In genomic region chr2:101205521-101205998, GRCh38 we compare ENCODE assay signal across 1 cellular context.
TF ChIP-seq lines count a peak whose summit lies in the region.

No MANE protein-coding gene starts in this region.

TF ChIP-seq in HepG2, 621 proteins besides CTCF, POLR2A, EP300 and RAD21 (continues in another document):
- TF ChIP-seq ZNF253 (CRISPR knock-in tag; IDR thresholded peaks at IDR 0.05; ENCODE audit: borderline replicate concordance): no peak
- no peak for TF ChIP-seq ZNF619 (CRISPR knock-in tag; IDR thresholded peaks at IDR 0.05)
- TF ChIP-seq ZNF703 (CRISPR knock-in tag; IDR thresholded peaks at IDR 0.05; ENCODE audit: borderline replicate concordance): no peak
- TF ChIP-seq TCF12 (IDR thresholded peaks at IDR 0.05): no peak
- TF ChIP-seq TCF12 (CRISPR knock-in tag; IDR thresholded peaks at IDR 0.05): no peak
- no peak for TF ChIP-seq ZNF549 (CRISPR knock-in tag; IDR thresholded peaks at IDR 0.05)
- TF ChIP-seq MTA3 (CRISPR knock-in tag; IDR thresholded peaks at IDR 0.05): no peak
- no peak for TF ChIP-seq EHMT2 (IDR thresholded peaks at IDR 0.05; ENCODE audit: borderline replicate concordance, low read depth, low read length)
- 0 out of 2 replicates have a peak, but pooled peaks have one; percentile 23 for TF ChIP-seq ZSCAN31 (CRISPR knock-in tag; IDR thresholded peaks at IDR 0.05; ENCODE audit: low read depth)
- 0 out of 2 replicates have a peak, but pooled peaks have one; percentile 50 for TF ChIP-seq PPARG (CRISPR knock-in tag; conservative IDR thresholded peaks at IDR 0.05)
- no peak for TF ChIP-seq SNAPC2 (CRISPR knock-in tag; IDR thresholded peaks at IDR 0.05)
- no peak for TF ChIP-seq ZNF766 (CRISPR knock-in tag; IDR thresholded peaks at IDR 0.05; ENCODE audit: borderline replicate concordance)
- no peak for TF ChIP-seq ZNF33B (CRISPR knock-in tag; IDR thresholded peaks at IDR 0.05)
- TF ChIP-seq MED13 (CRISPR knock-in tag; IDR thresholded peaks at IDR 0.05): no peak
- TF ChIP-seq SP5 (CRISPR knock-in tag; IDR thresholded peaks at IDR 0.05; ENCODE audit: borderline replicate concordance, low read depth): no peak
- TF ChIP-seq SCMH1 (CRISPR knock-in tag; IDR thresholded peaks at IDR 0.05; ENCODE audit: borderline replicate concordance): no peak
- TF ChIP-seq, protein P1, sequence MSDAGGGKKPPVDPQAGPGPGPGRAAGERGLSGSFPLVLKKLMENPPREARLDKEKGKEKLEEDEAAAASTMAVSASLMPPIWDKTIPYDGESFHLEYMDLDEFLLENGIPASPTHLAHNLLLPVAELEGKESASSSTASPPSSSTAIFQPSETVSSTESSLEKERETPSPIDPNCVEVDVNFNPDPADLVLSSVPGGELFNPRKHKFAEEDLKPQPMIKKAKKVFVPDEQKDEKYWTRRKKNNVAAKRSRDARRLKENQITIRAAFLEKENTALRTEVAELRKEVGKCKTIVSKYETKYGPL (CRISPR knock-in tag; IDR thresholded peaks at IDR 0.05): no peak
- no peak; the same call in 1 of the 2 replicates for TF ChIP-seq REPIN1 (CRISPR knock-in tag; IDR thresholded peaks at IDR 0.05; ENCODE audit: borderline replicate concordance, low read depth)
- TF ChIP-seq ZKSCAN8 (CRISPR knock-in tag; IDR thresholded peaks at IDR 0.05; ENCODE audit: borderline replicate concordance): 0 out of 2 replicates have a peak, but pooled peaks have one; percentile 38
- TF ChIP-seq HOXD1 (CRISPR knock-in tag; IDR thresholded peaks at IDR 0.05): no peak
- TF ChIP-seq CHD4 (IDR thresholded peaks at IDR 0.05; ENCODE audit: borderline replicate concordance, low read length): no peak
- TF ChIP-seq, protein P2, sequence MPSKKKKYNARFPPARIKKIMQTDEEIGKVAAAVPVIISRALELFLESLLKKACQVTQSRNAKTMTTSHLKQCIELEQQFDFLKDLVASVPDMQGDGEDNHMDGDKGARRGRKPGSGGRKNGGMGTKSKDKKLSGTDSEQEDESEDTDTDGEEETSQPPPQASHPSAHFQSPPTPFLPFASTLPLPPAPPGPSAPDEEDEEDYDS (CRISPR knock-in tag; IDR thresholded peaks at IDR 0.05): peak; percentile 43; the same call in 1 of the 2 replicates
- TF ChIP-seq, protein P3, sequence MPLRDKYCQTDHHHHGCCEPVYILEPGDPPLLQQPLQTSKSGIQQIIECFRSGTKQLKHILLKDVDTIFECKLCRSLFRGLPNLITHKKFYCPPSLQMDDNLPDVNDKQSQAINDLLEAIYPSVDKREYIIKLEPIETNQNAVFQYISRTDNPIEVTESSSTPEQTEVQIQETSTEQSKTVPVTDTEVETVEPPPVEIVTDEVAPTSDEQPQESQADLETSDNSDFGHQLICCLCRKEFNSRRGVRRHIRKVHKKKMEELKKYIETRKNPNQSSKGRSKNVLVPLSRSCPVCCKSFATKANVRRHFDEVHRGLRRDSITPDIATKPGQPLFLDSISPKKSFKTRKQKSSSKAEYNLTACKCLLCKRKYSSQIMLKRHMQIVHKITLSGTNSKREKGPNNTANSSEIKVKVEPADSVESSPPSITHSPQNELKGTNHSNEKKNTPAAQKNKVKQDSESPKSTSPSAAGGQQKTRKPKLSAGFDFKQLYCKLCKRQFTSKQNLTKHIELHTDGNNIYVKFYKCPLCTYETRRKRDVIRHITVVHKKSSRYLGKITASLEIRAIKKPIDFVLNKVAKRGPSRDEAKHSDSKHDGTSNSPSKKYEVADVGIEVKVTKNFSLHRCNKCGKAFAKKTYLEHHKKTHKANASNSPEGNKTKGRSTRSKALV (CRISPR knock-in tag; IDR thresholded peaks at IDR 0.05): 0 out of 2 replicates have a peak, but pooled peaks have one; percentile 59
- no peak for TF ChIP-seq MTA1 (CRISPR knock-in tag; IDR thresholded peaks at IDR 0.05; ENCODE audit: borderline replicate concordance)
- TF ChIP-seq ZNF709 (CRISPR knock-in tag; IDR thresholded peaks at IDR 0.05): no peak
- no peak for TF ChIP-seq KAT2B (IDR thresholded peaks at IDR 0.05; ENCODE audit: borderline replicate concordance, low read depth, low read length)
- TF ChIP-seq MED1 (CRISPR knock-in tag; IDR thresholded peaks at IDR 0.05): peak; percentile 77
- TF ChIP-seq, protein P4, sequence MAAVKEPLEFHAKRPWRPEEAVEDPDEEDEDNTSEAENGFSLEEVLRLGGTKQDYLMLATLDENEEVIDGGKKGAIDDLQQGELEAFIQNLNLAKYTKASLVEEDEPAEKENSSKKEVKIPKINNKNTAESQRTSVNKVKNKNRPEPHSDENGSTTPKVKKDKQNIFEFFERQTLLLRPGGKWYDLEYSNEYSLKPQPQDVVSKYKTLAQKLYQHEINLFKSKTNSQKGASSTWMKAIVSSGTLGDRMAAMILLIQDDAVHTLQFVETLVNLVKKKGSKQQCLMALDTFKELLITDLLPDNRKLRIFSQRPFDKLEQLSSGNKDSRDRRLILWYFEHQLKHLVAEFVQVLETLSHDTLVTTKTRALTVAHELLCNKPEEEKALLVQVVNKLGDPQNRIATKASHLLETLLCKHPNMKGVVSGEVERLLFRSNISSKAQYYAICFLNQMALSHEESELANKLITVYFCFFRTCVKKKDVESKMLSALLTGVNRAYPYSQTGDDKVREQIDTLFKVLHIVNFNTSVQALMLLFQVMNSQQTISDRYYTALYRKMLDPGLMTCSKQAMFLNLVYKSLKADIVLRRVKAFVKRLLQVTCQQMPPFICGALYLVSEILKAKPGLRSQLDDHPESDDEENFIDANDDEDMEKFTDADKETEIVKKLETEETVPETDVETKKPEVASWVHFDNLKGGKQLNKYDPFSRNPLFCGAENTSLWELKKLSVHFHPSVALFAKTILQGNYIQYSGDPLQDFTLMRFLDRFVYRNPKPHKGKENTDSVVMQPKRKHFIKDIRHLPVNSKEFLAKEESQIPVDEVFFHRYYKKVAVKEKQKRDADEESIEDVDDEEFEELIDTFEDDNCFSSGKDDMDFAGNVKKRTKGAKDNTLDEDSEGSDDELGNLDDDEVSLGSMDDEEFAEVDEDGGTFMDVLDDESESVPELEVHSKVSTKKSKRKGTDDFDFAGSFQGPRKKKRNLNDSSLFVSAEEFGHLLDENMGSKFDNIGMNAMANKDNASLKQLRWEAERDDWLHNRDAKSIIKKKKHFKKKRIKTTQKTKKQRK (IDR thresholded peaks at IDR 0.05; ENCODE audit: low read length): no peak
- no peak for TF ChIP-seq PAWR (CRISPR knock-in tag; IDR thresholded peaks at IDR 0.05; ENCODE audit: borderline replicate concordance)
- TF ChIP-seq, protein P5, sequence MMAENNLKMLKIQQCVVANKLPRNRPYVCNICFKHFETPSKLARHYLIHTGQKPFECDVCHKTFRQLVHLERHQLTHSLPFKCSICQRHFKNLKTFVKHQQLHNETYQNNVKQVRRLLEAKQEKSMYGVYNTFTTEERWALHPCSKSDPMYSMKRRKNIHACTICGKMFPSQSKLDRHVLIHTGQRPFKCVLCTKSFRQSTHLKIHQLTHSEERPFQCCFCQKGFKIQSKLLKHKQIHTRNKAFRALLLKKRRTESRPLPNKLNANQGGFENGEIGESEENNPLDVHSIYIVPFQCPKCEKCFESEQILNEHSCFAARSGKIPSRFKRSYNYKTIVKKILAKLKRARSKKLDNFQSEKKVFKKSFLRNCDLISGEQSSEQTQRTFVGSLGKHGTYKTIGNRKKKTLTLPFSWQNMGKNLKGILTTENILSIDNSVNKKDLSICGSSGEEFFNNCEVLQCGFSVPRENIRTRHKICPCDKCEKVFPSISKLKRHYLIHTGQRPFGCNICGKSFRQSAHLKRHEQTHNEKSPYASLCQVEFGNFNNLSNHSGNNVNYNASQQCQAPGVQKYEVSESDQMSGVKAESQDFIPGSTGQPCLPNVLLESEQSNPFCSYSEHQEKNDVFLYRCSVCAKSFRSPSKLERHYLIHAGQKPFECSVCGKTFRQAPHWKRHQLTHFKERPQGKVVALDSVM (CRISPR knock-in tag; IDR thresholded peaks at IDR 0.05): no peak
- no peak for TF ChIP-seq NFAT5 (CRISPR knock-in tag; IDR thresholded peaks at IDR 0.05)
- no peak for TF ChIP-seq ZNF691 (CRISPR knock-in tag; IDR thresholded peaks at IDR 0.05; ENCODE audit: borderline replicate concordance, low read depth)
- TF ChIP-seq NR2C2 (CRISPR knock-in tag; IDR thresholded peaks at IDR 0.05; ENCODE audit: borderline replicate concordance): no peak
- no peak for TF ChIP-seq NRL (CRISPR knock-in tag; IDR thresholded peaks at IDR 0.05; ENCODE audit: borderline replicate concordance)
- no peak for TF ChIP-seq ONECUT2 (CRISPR knock-in tag; IDR thresholded peaks at IDR 0.05)
- TF ChIP-seq ZNF773 (CRISPR knock-in tag; IDR thresholded peaks at IDR 0.05; ENCODE audit: borderline replicate concordance): no peak
- TF ChIP-seq TEAD3 (CRISPR knock-in tag; optimal IDR thresholded peaks at IDR 0.05; ENCODE audit: borderline replicate concordance): peak; percentile 55
